In genomic region chr3:156726456-156726855, GRCh38 we compare ENCODE assay signal across 22 cellular contexts.
"Had no signal": no experiment of that assay in that cellular context is flagged by ENCODE, and none has a peak within 500 bp of the region (broad histone marks: within the 10 kb centered on the region; RNA-seq: fewer than 3 reads in every experiment).

No MANE protein-coding gene starts in this region.

- ATAC-seq: activated CD8-positive, alpha-beta memory T cell treated with anti-CD3 and anti-CD28 coated beads, Interleukin-2, amount 10 ng/mL, durations not matched to agents 7 days and 5 days; activated naive CD4-positive, alpha-beta T cell treated with anti-CD3 and anti-CD28 coated beads, Interleukin-2, amount 50 U/mL, for 72 hours; activated naive CD8-positive, alpha-beta T cell treated with anti-CD3 and anti-CD28 coated beads, Interleukin-2, amount 50 U/mL, for 24 hours; T-helper 17 cell; WTC11 had no signal

- H3K4me1 Mint-ChIP-seq: T-helper 17 cell had no signal

- H3K36me3 ChIP-seq: ascending aorta had no signal

- H3K4me3 ChIP-seq: ascending aorta, body of pancreas had no signal

- H3K9me3 ChIP-seq: ascending aorta, body of pancreas had no signal

- H3K27me3 ChIP-seq: ascending aorta, body of pancreas had no signal

- H3K9me3 Mint-ChIP-seq: activated naive CD4-positive, alpha-beta T cell treated with anti-CD3 and anti-CD28 coated beads, Interleukin-2, amount 50 U/mL, for 72 hours; activated naive CD8-positive, alpha-beta T cell treated with anti-CD3 and anti-CD28 coated beads, Interleukin-2, amount 50 U/mL, for 24 hours; activated T-cell treated with anti-CD3 and anti-CD28 coated beads, Interleukin-2, amount 50 U/mL, for 24 hours; WTC11 had no signal

- H3K36me3 Mint-ChIP-seq: activated naive CD4-positive, alpha-beta T cell treated with anti-CD3 and anti-CD28 coated beads, Interleukin-2, amount 50 U/mL, for 72 hours; WTC11 had no signal

- H3K27me3 Mint-ChIP-seq: activated CD8-positive, alpha-beta memory T cell treated with anti-CD3 and anti-CD28 coated beads, Interleukin-2, amount 10 ng/mL, durations not matched to agents 7 days and 5 days; activated naive CD8-positive, alpha-beta T cell treated with anti-CD3 and anti-CD28 coated beads, Interleukin-2, amount 50 U/mL, for 24 hours; activated T-cell treated with anti-CD3 and anti-CD28 coated beads, Interleukin-2, amount 50 U/mL, for 24 hours; T-helper 17 cell had no signal

- H3K4me3 Mint-ChIP-seq: activated CD8-positive, alpha-beta memory T cell treated with anti-CD3 and anti-CD28 coated beads, Interleukin-2, amount 10 ng/mL, durations not matched to agents 7 days and 5 days; activated naive CD8-positive, alpha-beta T cell treated with anti-CD3 and anti-CD28 coated beads, Interleukin-2, amount 50 U/mL, for 24 hours; activated T-cell treated with anti-CD3 and anti-CD28 coated beads, Interleukin-2, amount 50 U/mL, for 24 hours; T-helper 17 cell; WTC11 had no signal

- DNase-seq: activated CD4-positive, alpha-beta T cell treated with anti-CD3 and anti-CD28 coated beads for 48 hours; activated CD4-positive, alpha-beta T cell treated with anti-CD3 and anti-CD28 coated beads, Interleukin-2, amount 50 U/mL, for 48 hours; activated CD4-positive, CD25-positive, alpha-beta regulatory T cell treated with anti-CD3 and anti-CD28 coated beads, Interleukin-2, amount 50 U/mL, for 72 hours; activated CD8-positive, alpha-beta memory T cell treated with anti-CD3 and anti-CD28 coated beads, Interleukin-2, amount 10 ng/mL, durations not matched to agents 7 days and 5 days; activated effector memory CD4-positive, alpha-beta T cell treated with anti-CD3 and anti-CD28 coated beads, Interleukin-2, amount 50 U/mL, for 16 hours; activated naive CD4-positive, alpha-beta T cell treated with Interleukin-2 at 50 U/mL for 16 hours; activated naive CD8-positive, alpha-beta T cell treated with anti-CD3 and anti-CD28 coated beads, Interleukin-2, amount 50 U/mL, for 24 hours; activated T-cell treated with anti-CD3 and anti-CD28 coated beads, Interleukin-2, amount 50 U/mL, for 24 hours; amniotic stem cell; Kasumi-1; KBM-7; NCI-H1105 treated with DMSO at 0.1 percent for 48 hours; NCI-H1436 treated with DMSO at 0.1 percent for 48 hours; NCI-H187; NCI-H510A treated with DMSO at 0.1 percent for 48 hours; SIG-M5; T-helper 17 cell; T-helper 9 cell had no signal

- H3K4me1 ChIP-seq: ascending aorta had no signal

- H3K27ac ChIP-seq: ascending aorta had no signal
